8 cellular contexts compared by ENCODE assay signal in the genomic region with DNA sequence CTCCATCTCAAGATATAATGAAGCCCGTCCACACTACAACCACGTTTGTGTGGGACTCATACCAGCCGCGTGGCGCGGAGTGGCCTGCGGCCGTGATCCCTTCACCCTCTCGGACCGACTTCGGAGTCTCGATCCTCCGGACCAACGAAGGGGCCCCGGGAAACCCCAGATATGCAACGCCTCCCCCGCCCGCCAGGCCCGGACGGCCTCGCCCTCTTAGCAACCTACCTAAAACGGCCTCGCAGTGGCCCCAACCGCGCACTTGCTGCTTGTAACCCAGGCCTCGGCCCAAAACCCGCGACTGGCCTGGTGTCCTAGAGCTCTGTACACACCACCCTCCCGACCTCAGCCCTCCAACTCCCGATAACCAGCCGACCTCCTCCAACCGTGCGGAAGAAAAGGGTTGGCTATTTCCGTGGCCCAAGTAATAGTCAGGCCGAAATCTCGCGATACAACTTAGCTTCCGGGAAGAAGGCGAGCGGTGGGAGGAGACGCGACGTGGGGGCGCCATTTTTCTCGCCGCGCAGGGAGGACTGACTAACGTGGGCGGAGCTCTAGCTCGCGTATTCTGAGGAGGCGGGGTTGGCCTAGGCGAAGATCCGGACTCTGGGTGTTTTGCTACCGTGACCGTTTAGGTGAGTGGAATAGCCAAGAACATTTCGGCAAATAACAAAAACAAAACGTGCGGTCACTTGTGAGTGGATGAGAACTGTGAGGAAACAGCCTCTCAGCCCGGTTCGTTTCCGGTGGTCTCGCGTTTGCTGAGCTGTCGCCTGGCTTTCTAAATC. TPM values are rescaled to one million over a fixed set of nuclear protein-coding genes. Genes with fewer than 3 reads are reported as not detected.
DNase-seq lines count a peak whose midpoint lies in the region; ATAC-seq and TF ChIP-seq lines count a peak whose summit lies in the region.

A gene (plus strand): TSS at position 579 of the 788 bp plus-strand sequence. CDS start 5,722 bp downstream, outside the sequence.
A gene with protein sequence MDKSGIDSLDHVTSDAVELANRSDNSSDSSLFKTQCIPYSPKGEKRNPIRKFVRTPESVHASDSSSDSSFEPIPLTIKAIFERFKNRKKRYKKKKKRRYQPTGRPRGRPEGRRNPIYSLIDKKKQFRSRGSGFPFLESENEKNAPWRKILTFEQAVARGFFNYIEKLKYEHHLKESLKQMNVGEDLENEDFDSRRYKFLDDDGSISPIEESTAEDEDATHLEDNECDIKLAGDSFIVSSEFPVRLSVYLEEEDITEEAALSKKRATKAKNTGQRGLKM (minus strand): TSS at position 402 of the 788 bp plus-strand sequence. CDS start 2,191 bp downstream, outside the sequence.

- H3K36me3 ChIP-seq in left ventricle myocardium inferior (peaks cover 35% of the 10 kb centered on the region), prostate gland (no peaks in the 10 kb centered on the region), urinary bladder (ENCODE audit: insufficient read depth) (no peaks in the 10 kb centered on the region)

- intact Hi-C loops in left ventricle myocardium inferior (cut with micrococcal nuclease): no loop called here
- intact Hi-C loops in prostate gland (cut with DNase I): loop anchor here (5.0 kb wide), 1 partner anchor 41 kb away; a partner anchor contains a TSS

- H3K27me3 ChIP-seq in left ventricle myocardium inferior (ENCODE audit: low read depth) (no peaks in the 10 kb centered on the region), prostate gland (replicated peaks; ENCODE audit: insufficient read depth) (no peaks in the 10 kb centered on the region)

- DNase-seq in GM13977 (ENCODE audit: low spot score) (peak; percentile 92), NCI-H1694 (lab: John Stamatoyannopoulos, UW) (peak; percentile 71), amniotic stem cell (lab: John Stamatoyannopoulos, UW) (peak; percentile 98), left ventricle myocardium inferior (peak; percentile 97), prostate gland (ENCODE audit: low spot score) (peak; percentile 98)

- H3K4me1 Mint-ChIP-seq in T-helper 1 cell treated with Interleukin-12 subunit alpha and Interleukin-12 subunit beta and Interleukin-4 antibody, amounts not matched to agents 30 μg/mL and 1 μg/mL, for 36 hours (ENCODE audit: low read depth): peaks cover 47% of the 10 kb centered on the region

- in situ Hi-C loops in GM13977 (cut with MboI; ENCODE audit: low pct_unique_long_range_greater_than_20kb, low sequenced_read_pairs, unreplicated experiment): no loop called here

- under 1% methylated on average over 65 of the region's 65 CpGs for WGBS in prostate gland
- under 1% methylated on average over 65 of the region's 65 CpGs for WGBS in urinary bladder

- peak; percentile 73 for ATAC-seq in HG02884 (IDR thresholded peaks at IDR 0.05; ENCODE audit: unreplicated experiment)

- peaks cover 54% of the 10 kb centered on the region for H3K36me3 Mint-ChIP-seq in T-helper 1 cell treated with Interleukin-12 subunit alpha and Interleukin-12 subunit beta and Interleukin-4 antibody, amounts not matched to agents 30 μg/mL and 1 μg/mL, for 36 hours (ENCODE audit: low read depth)

- H3K27me3 Mint-ChIP-seq in T-helper 1 cell treated with Interleukin-12 subunit alpha and Interleukin-12 subunit beta and Interleukin-4 antibody, amounts not matched to agents 30 μg/mL and 1 μg/mL, for 36 hours (ENCODE audit: low read depth): no peaks in the 10 kb centered on the region

- TF ChIP-seq CTCF in GM13977 (IDR thresholded peaks at IDR 0.05; ENCODE audit: extremely low read depth, insufficient read depth, missing control alignments) (no peak), left ventricle myocardium inferior (IDR thresholded peaks at IDR 0.05; ENCODE audit: borderline replicate concordance) (peak; percentile 30), prostate gland (IDR thresholded peaks at IDR 0.05) (peak in 2 of 4 experiments; percentile 3 to 40)

- H3K27ac Mint-ChIP-seq in T-helper 1 cell treated with Interleukin-12 subunit alpha and Interleukin-12 subunit beta and Interleukin-4 antibody, amounts not matched to agents 30 μg/mL and 1 μg/mL, for 36 hours: peak within 1 kb of the TSS; percentile 100

- TF ChIP-seq POLR2A in prostate gland (IDR thresholded peaks at IDR 0.05): peak; percentile 58

- H3K27ac ChIP-seq in left ventricle myocardium inferior (replicated peaks): peak within 1 kb of the TSS; percentile 93
- peak within 1 kb of the TSS; percentile 92 for H3K27ac ChIP-seq in prostate gland
- peak within 1 kb of the TSS; percentile 95 for H3K27ac ChIP-seq in urinary bladder (ENCODE audit: low read depth)

- H3K4me3 ChIP-seq in left ventricle myocardium inferior (peak within 1 kb of the TSS; percentile 83), prostate gland (peak within 1 kb of the TSS; percentile 63 to 73), urinary bladder (ENCODE audit: low read depth, low read length) (peak within 1 kb of the TSS; percentile 89)

- H3K9me3 Mint-ChIP-seq in T-helper 1 cell treated with Interleukin-12 subunit alpha and Interleukin-12 subunit beta and Interleukin-4 antibody, amounts not matched to agents 30 μg/mL and 1 μg/mL, for 36 hours: no peaks in the 10 kb centered on the region

- peak within 1 kb of the TSS; percentile 100 for H3K4me3 Mint-ChIP-seq in T-helper 1 cell treated with Interleukin-12 subunit alpha and Interleukin-12 subunit beta and Interleukin-4 antibody, amounts not matched to agents 30 μg/mL and 1 μg/mL, for 36 hours

- no peaks in the 10 kb centered on the region for H3K9me3 ChIP-seq in left ventricle myocardium inferior (replicated peaks)
- H3K9me3 ChIP-seq in prostate gland: no peaks in the 10 kb centered on the region

- H3K4me1 ChIP-seq in left ventricle myocardium inferior (peaks cover 87% of the 10 kb centered on the region), prostate gland (replicated peaks) (peaks cover 10% of the 10 kb centered on the region), urinary bladder (ENCODE audit: insufficient read depth) (no peaks in the 10 kb centered on the region)

RNA-seq across cellular contexts. Expression of the first gene that starts in this region (rescaled TPM):
- total RNA-seq in left ventricle myocardium inferior: 35.4 TPM
- 10 to 100 TPM; 43.8 to 72.8 TPM for total RNA-seq in prostate gland
- 65.3 TPM for total RNA-seq in urinary bladder
- polyA plus RNA-seq in urinary bladder: 23.0 TPM

RNA-seq across cellular contexts. Expression of the second gene that starts in this region (rescaled TPM):
- total RNA-seq in left ventricle myocardium inferior (32.6 TPM), prostate gland (10 to 100 TPM; 39.3 to 53.0 TPM), urinary bladder (220 TPM)
- polyA plus RNA-seq in urinary bladder: 65.7 TPM

Comparison
In these comparisons a context has a peak if more than half of its experiments do, and no peak if none do; other contexts are left out.
1. Peak in every context shown above with its lines: DNase-seq, ATAC-seq, H3K4me3 ChIP-seq and H3K27ac ChIP-seq.